ENCODE assay signal across 9 cellular contexts in the genomic region with DNA sequence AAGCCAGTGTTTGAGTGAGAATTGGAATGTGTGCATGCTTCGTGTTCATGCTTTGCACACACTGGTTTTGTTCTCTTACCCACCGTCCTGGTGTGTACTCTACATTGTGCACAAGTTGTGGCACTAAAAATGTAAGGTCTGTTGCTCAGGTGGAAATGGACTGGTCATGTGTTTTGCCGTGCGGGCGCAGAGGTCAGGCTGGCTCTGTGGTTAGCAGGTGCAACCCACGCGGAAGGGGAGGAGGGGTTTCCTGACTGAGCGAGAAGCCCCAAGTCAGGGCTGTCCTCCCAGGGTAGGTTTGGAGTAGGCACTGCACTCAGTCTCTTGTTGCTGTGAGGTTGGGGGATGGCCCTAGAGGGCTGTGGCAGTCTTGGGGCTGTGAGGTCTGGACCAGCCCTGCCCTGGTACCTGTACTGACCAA.
DNase-seq lines count a peak whose midpoint lies in the region; ATAC-seq and TF ChIP-seq lines count a peak whose summit lies in the region.
"Had no signal": no experiment of that assay in that cellular context is flagged by ENCODE, and none has a peak within 500 bp of the region (broad histone marks: within the 10 kb centered on the region; RNA-seq: fewer than 3 reads in every experiment).

No MANE protein-coding gene starts in this region.

- no peaks in the 10 kb centered on the region for H3K9me2 ChIP-seq in SK-N-SH

- CTCF ChIA-PET in SK-N-SH (lab: Yijun Ruan, JAX) = interaction anchor here (1.5 to 2.2 kb wide), 2 partner anchors 10 to 16 kb away, joined by 3 to 5 read pairs; no protein-coding TSS in a partner anchor

- no peak overlapping the region for H2AFZ ChIP-seq in SK-N-SH (ENCODE audit: low read depth)

- H3K9me3 ChIP-seq in SK-N-SH = no peaks in the 10 kb centered on the region

- no peak for TF ChIP-seq EP300 in SK-N-SH (IDR thresholded peaks at IDR 0.05; ENCODE audit: borderline replicate concordance in 1 of 2, low read depth in 1 of 2, low read length in 1 of 2)

- POLR2A ChIA-PET in SK-N-SH (lab: Yijun Ruan, JAX) = no interaction called here

- H3K4me3 ChIP-seq in SK-N-SH (ENCODE audit: low read depth in 2 of 2, low read length in 1 of 2) = no peak overlapping the region

- H3K27me3 ChIP-seq in SK-N-SH (ENCODE audit: insufficient read depth) = no peaks in the 10 kb centered on the region

- peak; percentile 38 for DNase-seq in activated gamma-delta T cell treated with anti-CD3 and anti-CD28 coated beads, Interleukin-2, amount 50 U/mL, for 16 hours (ENCODE audit: low read depth)
- peak; percentile 38 for DNase-seq in stimulated activated CD4-positive, alpha-beta T cell treated with anti-CD3 and anti-CD28 coated beads, Interleukin-4, amount 100 ng/mL, for 24 hours
- no peak for DNase-seq in SK-N-SH
- no peak for DNase-seq in retina
- DNase-seq in NOMO-1 treated with DMSO at 0.1 percent for 48 hours (lab: John Stamatoyannopoulos, UW; ENCODE audit: unreplicated experiment) = no peak
- no peak for DNase-seq in SK-N-DZ (ENCODE audit: low spot score)
- DNase-seq: left cardiac atrium had no signal

- no peak for TF ChIP-seq CTCF in SK-N-SH (IDR thresholded peaks at IDR 0.05)

- peaks cover 0 to 5% of the 10 kb centered on the region in 2 experiments for H3K36me3 ChIP-seq in SK-N-SH (replicated peaks in 1 of 2; ENCODE audit: control insufficient read depth in 1 of 2, insufficient read depth in 2 of 2, low read length in 1 of 2)

- ATAC-seq in GM19043 (IDR thresholded peaks at IDR 0.05; ENCODE audit: low read depth, unreplicated experiment) = peak; percentile 68
- ATAC-seq in HG03139 (IDR thresholded peaks at IDR 0.05; ENCODE audit: unreplicated experiment) = peak; percentile 65

- H3K27ac ChIP-seq in SK-N-SH (ENCODE audit: low read depth in 2 of 2, low read length in 1 of 2) = no peak overlapping the region; a peak in 1 of 4 replicates

- peaks cover 0 to 23% of the 10 kb centered on the region in 2 experiments; a peak in 2 of 4 replicates for H3K4me1 ChIP-seq in SK-N-SH (ENCODE audit: control insufficient read depth in 1 of 2, insufficient read depth in 2 of 2, low read depth in 1 of 2, low read length in 1 of 2)

- H3F3A ChIP-seq in SK-N-SH (replicated peaks; ENCODE audit: insufficient read depth) = no peaks in the 10 kb centered on the region

- no peak overlapping the region for H3K4me2 ChIP-seq in SK-N-SH

- peaks cover 95% of the 10 kb centered on the region for H3K79me2 ChIP-seq in SK-N-SH (ENCODE audit: insufficient read depth)

- no peak overlapping the region for H3K9ac ChIP-seq in SK-N-SH

- no peak for TF ChIP-seq RAD21 in SK-N-SH (IDR thresholded peaks at IDR 0.05; ENCODE audit: low read length)

- WGBS in SK-N-SH (ENCODE audit: low lambda C conversion rate) = 98% methylated on average over 8 of the region's 8 CpGs

- peaks cover 69% of the 10 kb centered on the region for H4K20me1 ChIP-seq in SK-N-SH (ENCODE audit: insufficient read depth)

TF ChIP-seq in SK-N-SH, 30 proteins besides CTCF, POLR2A, EP300 and RAD21:
- no peak for TF ChIP-seq YY1 (IDR thresholded peaks at IDR 0.05; ENCODE audit: low read depth)
- TF ChIP-seq POLR2AphosphoS5 (IDR thresholded peaks at IDR 0.05; ENCODE audit: low read depth, low read length) = no peak
- TF ChIP-seq RFX5 (IDR thresholded peaks at IDR 0.05; ENCODE audit: low read length) = no peak
- TF ChIP-seq RCOR1 (IDR thresholded peaks at IDR 0.05; ENCODE audit: low read length) = no peak
- no peak for TF ChIP-seq TCF12 (IDR thresholded peaks at IDR 0.05)
- TF ChIP-seq FOXJ3 (CRISPR knock-in tag; IDR thresholded peaks at IDR 0.05) = no peak
- TF ChIP-seq NRF1 (IDR thresholded peaks at IDR 0.05; ENCODE audit: low read depth, low read length) = no peak
- TF ChIP-seq, protein P1, sequence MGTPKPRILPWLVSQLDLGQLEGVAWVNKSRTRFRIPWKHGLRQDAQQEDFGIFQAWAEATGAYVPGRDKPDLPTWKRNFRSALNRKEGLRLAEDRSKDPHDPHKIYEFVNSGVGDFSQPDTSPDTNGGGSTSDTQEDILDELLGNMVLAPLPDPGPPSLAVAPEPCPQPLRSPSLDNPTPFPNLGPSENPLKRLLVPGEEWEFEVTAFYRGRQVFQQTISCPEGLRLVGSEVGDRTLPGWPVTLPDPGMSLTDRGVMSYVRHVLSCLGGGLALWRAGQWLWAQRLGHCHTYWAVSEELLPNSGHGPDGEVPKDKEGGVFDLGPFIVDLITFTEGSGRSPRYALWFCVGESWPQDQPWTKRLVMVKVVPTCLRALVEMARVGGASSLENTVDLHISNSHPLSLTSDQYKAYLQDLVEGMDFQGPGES (IDR thresholded peaks at IDR 0.05; ENCODE audit: low read depth, low read length) = no peak
- TF ChIP-seq, protein P2, sequence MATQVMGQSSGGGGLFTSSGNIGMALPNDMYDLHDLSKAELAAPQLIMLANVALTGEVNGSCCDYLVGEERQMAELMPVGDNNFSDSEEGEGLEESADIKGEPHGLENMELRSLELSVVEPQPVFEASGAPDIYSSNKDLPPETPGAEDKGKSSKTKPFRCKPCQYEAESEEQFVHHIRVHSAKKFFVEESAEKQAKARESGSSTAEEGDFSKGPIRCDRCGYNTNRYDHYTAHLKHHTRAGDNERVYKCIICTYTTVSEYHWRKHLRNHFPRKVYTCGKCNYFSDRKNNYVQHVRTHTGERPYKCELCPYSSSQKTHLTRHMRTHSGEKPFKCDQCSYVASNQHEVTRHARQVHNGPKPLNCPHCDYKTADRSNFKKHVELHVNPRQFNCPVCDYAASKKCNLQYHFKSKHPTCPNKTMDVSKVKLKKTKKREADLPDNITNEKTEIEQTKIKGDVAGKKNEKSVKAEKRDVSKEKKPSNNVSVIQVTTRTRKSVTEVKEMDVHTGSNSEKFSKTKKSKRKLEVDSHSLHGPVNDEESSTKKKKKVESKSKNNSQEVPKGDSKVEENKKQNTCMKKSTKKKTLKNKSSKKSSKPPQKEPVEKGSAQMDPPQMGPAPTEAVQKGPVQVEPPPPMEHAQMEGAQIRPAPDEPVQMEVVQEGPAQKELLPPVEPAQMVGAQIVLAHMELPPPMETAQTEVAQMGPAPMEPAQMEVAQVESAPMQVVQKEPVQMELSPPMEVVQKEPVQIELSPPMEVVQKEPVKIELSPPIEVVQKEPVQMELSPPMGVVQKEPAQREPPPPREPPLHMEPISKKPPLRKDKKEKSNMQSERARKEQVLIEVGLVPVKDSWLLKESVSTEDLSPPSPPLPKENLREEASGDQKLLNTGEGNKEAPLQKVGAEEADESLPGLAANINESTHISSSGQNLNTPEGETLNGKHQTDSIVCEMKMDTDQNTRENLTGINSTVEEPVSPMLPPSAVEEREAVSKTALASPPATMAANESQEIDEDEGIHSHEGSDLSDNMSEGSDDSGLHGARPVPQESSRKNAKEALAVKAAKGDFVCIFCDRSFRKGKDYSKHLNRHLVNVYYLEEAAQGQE (IDR thresholded peaks at IDR 0.05; ENCODE audit: low read depth, low read length) = no peak

Comparison
In these comparisons a context has a peak if more than half of its experiments do, and no peak if none do; other contexts are left out.
1. DNase-seq: peak in activated gamma-delta T cell treated with anti-CD3 and anti-CD28 coated beads, Interleukin-2, amount 50 U/mL, for 16 hours (single experiment) and stimulated activated CD4-positive, alpha-beta T cell treated with anti-CD3 and anti-CD28 coated beads, Interleukin-4, amount 100 ng/mL, for 24 hours (single experiment); none in SK-N-SH (single experiment), retina (single experiment), NOMO-1 treated with DMSO at 0.1 percent for 48 hours (single experiment) and SK-N-DZ (single experiment).